In genomic region chr12:34597548-34598351, GRCh38 we compare ENCODE assay signal across 25 cellular contexts.
DNase-seq lines count a peak whose midpoint lies in the region; ATAC-seq and TF ChIP-seq lines count a peak whose summit lies in the region.
"Had no signal": no experiment of that assay in that cellular context is flagged by ENCODE, and none has a peak within 500 bp of the region (broad histone marks: within the 10 kb centered on the region; RNA-seq: fewer than 3 reads in every experiment).

No MANE protein-coding gene starts in this region.

- ATAC-seq in HG03025 (IDR thresholded peaks at IDR 0.05; ENCODE audit: low FRiP score, unreplicated experiment): no peak
- ATAC-seq in HG03135 (IDR thresholded peaks at IDR 0.05; ENCODE audit: unreplicated experiment): no peak
- ATAC-seq: activated CD4-positive, CD25-positive, alpha-beta regulatory T cell treated with anti-CD3 and anti-CD28 coated beads, Interleukin-2, amount 50 U/mL, for 24 hours; effector memory CD8-positive, alpha-beta T cell; HCT116; heart left ventricle; K562; T-cell had no signal

- peaks cover 4% of the 10 kb centered on the region for H3K36me3 Mint-ChIP-seq in activated naive CD4-positive, alpha-beta T cell treated with anti-CD3 and anti-CD28 coated beads, Interleukin-2, amount 10 ng/mL, durations not matched to agents 7 days and 5 days
- H3K36me3 Mint-ChIP-seq: T-cell had no signal

- H3K4me1 ChIP-seq in esophagus muscularis mucosa: no peaks in the 10 kb centered on the region
- no peaks in the 10 kb centered on the region for H3K4me1 ChIP-seq in sigmoid colon
- H3K4me1 ChIP-seq: BLaER1, heart left ventricle, left ventricle myocardium inferior had no signal

- POLR2A ChIA-PET in GM10248 (lab: Yijun Ruan, JAX): no interaction called here

- H3K27me3 ChIP-seq in esophagus muscularis mucosa: peaks cover 0 to 21% (median 0%) of the 10 kb centered on the region in 4 donors
- no peaks in the 10 kb centered on the region for H3K27me3 ChIP-seq in sigmoid colon
- H3K27me3 ChIP-seq: BLaER1 had no signal

- intact Hi-C loops in esophagus muscularis mucosa (cut with DNase I): no loop called here
- intact Hi-C loops in sigmoid colon (cut with DNase I): no loop called here

- peaks cover 3 to 100% (median 78%) of the 10 kb centered on the region in 4 donors for H3K9me3 ChIP-seq in esophagus muscularis mucosa
- peaks cover 14 to 51% (median 35%) of the 10 kb centered on the region in 4 donors for H3K9me3 ChIP-seq in sigmoid colon

- no peaks in the 10 kb centered on the region for H3K27me3 Mint-ChIP-seq in activated naive CD4-positive, alpha-beta T cell treated with anti-CD3 and anti-CD28 coated beads, Interleukin-2, amount 10 ng/mL, durations not matched to agents 7 days and 5 days
- H3K27me3 Mint-ChIP-seq: activated CD4-positive, alpha-beta memory T cell treated with anti-CD3 and anti-CD28 coated beads for 36 hours; effector memory CD8-positive, alpha-beta T cell; T-cell had no signal

- CTCF ChIA-PET in activated naive CD4-positive, alpha-beta T cell treated with anti-CD3 and anti-CD28 coated beads, Interleukin-2, amount 10 ng/mL, durations not matched to agents 7 days and 5 days (lab: Charles Lee): no interaction called here
- CTCF ChIA-PET in GM10248 (lab: Yijun Ruan, JAX): no interaction called here

- 64% methylated on average over 21 of the region's 21 CpGs for WGBS in esophagus muscularis mucosa
- 70 to 73% methylated on average over 21 of the region's 21 CpGs for WGBS in sigmoid colon, 2 donors

- DNase-seq in activated naive CD4-positive, alpha-beta T cell treated with anti-CD3 and anti-CD28 coated beads, Interleukin-2, amount 50 U/mL, for 16 hours: peak; percentile 5
- DNase-seq in activated naive CD4-positive, alpha-beta T cell treated with anti-CD3 and anti-CD28 coated beads, Interleukin-2, amount 10 ng/mL, durations not matched to agents 7 days and 5 days: no peak
- DNase-seq in GM10248 (ENCODE audit: extremely low spot score) (peak; percentile 3), esophagus muscularis mucosa (ENCODE audit: extremely low spot score) (peak; percentile 72), sigmoid colon (peak; percentile 28), NCI-H1417 treated with DMSO at 0.1 percent for 48 hours (lab: John Stamatoyannopoulos, UW) (no peak)
- DNase-seq: activated CD4-positive, alpha-beta memory T cell treated with anti-CD3 and anti-CD28 coated beads for 36 hours; activated naive CD4-positive, alpha-beta T cell treated with Interleukin-2 at 50 U/mL for 16 hours; DMS53; effector memory CD8-positive, alpha-beta T cell; foreskin fibroblast; left ventricle myocardium inferior; NCI-H1105; NCI-H2029; NCI-H526 treated with DMSO at 0.1 percent for 48 hours; T-cell; trophoblast cell had no signal

- no peaks in the 10 kb centered on the region for H3K4me1 Mint-ChIP-seq in activated naive CD4-positive, alpha-beta T cell treated with anti-CD3 and anti-CD28 coated beads, Interleukin-2, amount 10 ng/mL, durations not matched to agents 7 days and 5 days
- H3K4me1 Mint-ChIP-seq: nephron, T-cell had no signal

- TF ChIP-seq POLR2A in esophagus muscularis mucosa (IDR thresholded peaks at IDR 0.05; ENCODE audit: low read depth): no peak
- no peak for TF ChIP-seq POLR2A in sigmoid colon (IDR thresholded peaks at IDR 0.05)

- TF ChIP-seq CTCF in GM10248 (IDR thresholded peaks at IDR 0.05; ENCODE audit: control extremely low read depth, extremely low read depth, low read depth, missing control alignments) (no peak), esophagus muscularis mucosa (IDR thresholded peaks at IDR 0.05) (no peak), sigmoid colon (IDR thresholded peaks at IDR 0.05) (no peak)

- TF ChIP-seq EP300 in esophagus muscularis mucosa (IDR thresholded peaks at IDR 0.05): no peak
- no peak for TF ChIP-seq EP300 in sigmoid colon (IDR thresholded peaks at IDR 0.05)

- no peak overlapping the region for H3K27ac Mint-ChIP-seq in activated naive CD4-positive, alpha-beta T cell treated with anti-CD3 and anti-CD28 coated beads, Interleukin-2, amount 10 ng/mL, durations not matched to agents 7 days and 5 days
- H3K27ac Mint-ChIP-seq: activated CD4-positive, alpha-beta memory T cell treated with anti-CD3 and anti-CD28 coated beads for 36 hours; effector memory CD8-positive, alpha-beta T cell; nephron; T-cell had no signal

- no peak overlapping the region for H3K4me3 Mint-ChIP-seq in activated naive CD4-positive, alpha-beta T cell treated with anti-CD3 and anti-CD28 coated beads, Interleukin-2, amount 10 ng/mL, durations not matched to agents 7 days and 5 days
- H3K4me3 Mint-ChIP-seq: activated CD4-positive, alpha-beta memory T cell treated with anti-CD3 and anti-CD28 coated beads for 36 hours; effector memory CD8-positive, alpha-beta T cell; nephron had no signal

- H3K27ac ChIP-seq in esophagus muscularis mucosa (replicated peaks in 1 of 4) (no peak overlapping the region), sigmoid colon (no peak overlapping the region)
- H3K27ac ChIP-seq: BLaER1, heart left ventricle, left ventricle myocardium inferior had no signal

- peaks cover 78% of the 10 kb centered on the region for H3K9me3 Mint-ChIP-seq in activated naive CD4-positive, alpha-beta T cell treated with anti-CD3 and anti-CD28 coated beads, Interleukin-2, amount 10 ng/mL, durations not matched to agents 7 days and 5 days

- H3K4me3 ChIP-seq in esophagus muscularis mucosa (no peak overlapping the region), sigmoid colon (no peak overlapping the region)
- H3K4me3 ChIP-seq: BLaER1, heart left ventricle, K562, left ventricle myocardium inferior had no signal

- H3K36me3 ChIP-seq in esophagus muscularis mucosa (no peaks in the 10 kb centered on the region), sigmoid colon (no peaks in the 10 kb centered on the region)
- H3K36me3 ChIP-seq: heart left ventricle, left ventricle myocardium inferior had no signal

Comparison
In these comparisons a context has a peak if more than half of its experiments do, and no peak if none do; other contexts are left out.
1. DNase-seq: peak in activated naive CD4-positive, alpha-beta T cell treated with anti-CD3 and anti-CD28 coated beads, Interleukin-2, amount 50 U/mL, for 16 hours (single experiment), GM10248 (single experiment), esophagus muscularis mucosa (single experiment) and sigmoid colon (single experiment); none in activated naive CD4-positive, alpha-beta T cell treated with anti-CD3 and anti-CD28 coated beads, Interleukin-2, amount 10 ng/mL, durations not matched to agents 7 days and 5 days (single experiment) and NCI-H1417 treated with DMSO at 0.1 percent for 48 hours (single experiment).